8 cellular contexts compared by ENCODE assay signal in the genomic region with DNA sequence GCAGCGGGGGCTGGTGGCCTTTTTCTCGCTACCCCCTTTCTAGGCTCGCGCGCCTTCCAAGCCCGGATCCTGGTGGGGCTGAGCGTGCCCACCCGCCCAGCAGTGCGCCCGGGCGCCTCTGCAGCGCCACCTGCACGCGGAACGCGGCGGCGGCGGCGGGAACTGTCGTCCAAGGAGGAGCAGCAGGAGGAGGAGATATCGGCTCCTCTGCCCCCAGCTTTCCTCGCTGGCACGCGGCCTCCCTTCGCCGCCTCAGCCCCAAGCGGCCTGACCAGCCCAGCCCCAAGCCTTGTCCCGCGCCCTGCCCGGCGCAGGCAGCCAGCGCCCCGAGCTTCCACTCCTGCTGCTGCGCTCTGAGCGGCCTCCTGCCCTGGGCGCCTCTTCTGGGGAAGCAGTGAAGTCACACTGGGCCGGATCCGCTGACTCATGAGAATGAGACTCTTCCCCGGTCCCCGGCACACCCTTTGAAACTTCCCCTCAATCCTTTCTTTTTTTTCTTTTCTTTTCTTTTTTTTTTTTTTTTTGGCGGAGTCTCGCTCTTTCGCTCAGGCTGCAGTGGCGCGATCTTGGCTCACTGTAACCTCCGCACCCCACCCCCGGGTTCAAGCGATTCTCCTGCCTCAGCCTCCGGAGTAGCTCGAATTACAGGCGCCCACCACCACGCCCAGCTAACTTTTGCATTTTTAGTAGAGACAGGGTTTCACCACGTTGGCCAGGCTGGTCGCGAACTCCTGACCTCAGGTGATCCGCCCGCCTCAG. TPM values are rescaled to one million over a fixed set of nuclear protein-coding genes. Genes with fewer than 3 reads are reported as not detected.
DNase-seq lines count a peak whose midpoint lies in the region; ATAC-seq, FAIRE-seq and TF ChIP-seq lines count a peak whose summit lies in the region.

No MANE protein-coding gene starts in this region.

- TF ChIP-seq RAD21 in HepG2 (CRISPR knock-in tag; IDR thresholded peaks at IDR 0.05): peak; percentile 74

- peak; percentile 79 for TF ChIP-seq CTCF in HepG2 (CRISPR knock-in tag; IDR thresholded peaks at IDR 0.05)

- H3K27ac ChIP-seq in HepG2 (ENCODE audit: extremely low read length, insufficient read depth, low read length): no peak overlapping the region

- no TSS peak for BruUV-seq in HepG2 (replicated peaks; lab: Mats Ljungman, UMichigan)

- no peaks in the 10 kb centered on the region for H3K9me3 ChIP-seq in HepG2 (ENCODE audit: low read length)

- peaks cover 16% of the 10 kb centered on the region for H3K27me3 ChIP-seq in H7 (ENCODE audit: control insufficient read depth, insufficient read depth, low read length)
- no peaks in the 10 kb centered on the region for H3K27me3 ChIP-seq in HepG2 (ENCODE audit: control insufficient read depth in 1 of 2, insufficient read depth in 2 of 2, low read length in 2 of 2)

- no peak for TF ChIP-seq POLR2A in HepG2 (IDR thresholded peaks at IDR 0.05; ENCODE audit: insufficient read depth in 1 of 2, low read depth in 2 of 2, low read length in 2 of 2)

- TF ChIP-seq EP300 in HepG2 (IDR thresholded peaks at IDR 0.05; ENCODE audit: low read depth in 2 of 2, low read length in 2 of 2) (no peak), HepG2 (CRISPR knock-in tag; IDR thresholded peaks at IDR 0.05; ENCODE audit: borderline replicate concordance) (no peak)

- H3K9ac ChIP-seq in HepG2 (ENCODE audit: insufficient read depth, low read depth, low read length): no peak overlapping the region

- H2AFZ ChIP-seq in HepG2 (ENCODE audit: low read length): no peak overlapping the region

- in situ Hi-C loops in G401 (cut with HindIII; ENCODE audit: low sequenced_read_pairs) (no loop called here), HepG2 (cut with HindIII; ENCODE audit: extremely low pct_ligation_motif_present, low pct_unique_long_range_greater_than_20kb) (no loop called here)

- CTCF ChIA-PET in HepG2 (lab: Yijun Ruan, JAX; ENCODE audit: low intra/inter-chr PET ratio, low total read pairs): interaction anchor here (0.9 to 1.9 kb wide), 5 partner anchors 29 to 70 kb away, joined by 3 to 6 read pairs (median 5); no protein-coding TSS in a partner anchor

- no peak for FAIRE-seq in HepG2 (lab: Jason Lieb, UNC)

- peak overlapping the region; percentile 65 for H3K4me2 ChIP-seq in HepG2 (ENCODE audit: low read depth, low read length)

- H3K79me2 ChIP-seq in HepG2 (ENCODE audit: insufficient read depth, low read length): no peaks in the 10 kb centered on the region

- peaks cover 32% of the 10 kb centered on the region for H3K4me1 ChIP-seq in HepG2 (ENCODE audit: insufficient read depth, low read length)

- no peaks in the 10 kb centered on the region; the same call in 1 of the 2 replicates for H3K36me3 ChIP-seq in H7 (replicated peaks; ENCODE audit: control insufficient read depth, insufficient read depth, low read length)
- H3K36me3 ChIP-seq in HepG2 (replicated peaks in 1 of 2; ENCODE audit: control insufficient read depth in 1 of 2, insufficient read depth in 2 of 2, low read length in 2 of 2): no peaks in the 10 kb centered on the region

- POLR2A ChIA-PET in HepG2 (lab: Yijun Ruan, JAX): interaction anchor here (0.7 kb wide), 1 partner anchor 45 kb away, joined by 3 read pairs; a partner anchor contains a TSS

- ATAC-seq in HepG2: peak; percentile 87

- H4K20me1 ChIP-seq in HepG2 (ENCODE audit: insufficient read depth, low read length): no peaks in the 10 kb centered on the region

- WGBS in HepG2 (ENCODE audit: low lambda C conversion rate): 73% methylated on average over 22 of the region's 58 CpGs

- H3K4me3 ChIP-seq in H7 (ENCODE audit: insufficient read depth, low read depth, low read length): peak overlapping the region; percentile 58
- peak overlapping the region; percentile 26 to 70 (median 49); a peak in 5 of 6 replicates for H3K4me3 ChIP-seq in HepG2 (replicated peaks in 1 of 3; ENCODE audit: insufficient read depth in 1 of 3, low read depth in 2 of 3, low read length in 3 of 3)

- intact Hi-C loops in HepG2 (cut with micrococcal nuclease; ENCODE audit: unreplicated experiment): loop anchor here (1.0 kb wide), 1 partner anchor 42 kb away; no protein-coding TSS in a partner anchor

- peak; percentile 40 for DNase-seq in G401 (ENCODE audit: low spot score)
- DNase-seq in H7: peak; percentile 96
- peak; percentile 58 for DNase-seq in MV-4-11 (lab: John Stamatoyannopoulos, UW)
- peak; percentile 75 for DNase-seq in activated CD4-positive, alpha-beta T cell treated with anti-CD3 and anti-CD28 coated beads for 48 hours
- DNase-seq in dermis blood vessel endothelial cell: peak; percentile 75
- peak; percentile 33 for DNase-seq in HepG2 (ENCODE audit: low spot score)
- DNase-seq in stimulated activated CD4-positive, alpha-beta T cell treated with anti-CD3 and anti-CD28 coated beads, Interleukin-4, amount 100 ng/mL, for 1 hour: peak; percentile 69
- no peak for DNase-seq in GOT3 (lab: John Stamatoyannopoulos, UW)

RNA-seq across cellular contexts. Expression of a gene that starts 10.6 kb away (rescaled TPM):
- total RNA-seq in G401 (2014; rRNA removed; shearing (Covaris generic)): 8.4 and 16.1 TPM in 2 replicates
- total RNA-seq in H7 (2014; rRNA removed; shearing (Covaris generic)): 3.7 and 4.3 TPM in 2 replicates
- total RNA-seq in dermis blood vessel endothelial cell: 16.2 and 29.2 TPM in 2 replicates
- 1.3 and 1.5 TPM in 2 replicates for total RNA-seq in HepG2 (2016; rRNA removed; fragmentation: Illumina TruSeq; extraction: Trizol)
- total RNA-seq in HepG2 (2016; cell fraction: cytosol; rRNA removed; fragmentation: Illumina TruSeq; extraction: Trizol; ENCODE audit: low read depth): 0.35 and 1.0 TPM in 2 replicates
- 1.3 and 1.4 TPM in 2 replicates for total RNA-seq in HepG2 (2016; cell fraction: insoluble cytoplasmic fraction; rRNA removed; fragmentation: Illumina TruSeq; extraction: Trizol)
- total RNA-seq in HepG2 (2016; cell fraction: membrane; rRNA removed; fragmentation: Illumina TruSeq; extraction: Trizol): 1.5 and 2.0 TPM in 2 replicates
- 1.0 and 1.5 TPM in 2 replicates for total RNA-seq in HepG2 (2016; cell fraction: nucleus; rRNA removed; fragmentation: Illumina TruSeq; extraction: Trizol)
- polyA plus RNA-seq in HepG2 (2011; rRNA removed): 2.6 and 3.2 TPM in 2 replicates
- 2.6 and 2.7 TPM in 2 replicates for polyA plus RNA-seq in HepG2 (2011; cell fraction: cytosol; rRNA removed)
- 2.5 and 2.8 TPM in 2 replicates for polyA plus RNA-seq in HepG2 (2011; cell fraction: nucleus; rRNA removed)
- 3.9 and 4.2 TPM in 2 replicates for polyA plus RNA-seq in HepG2 (2012)
- polyA plus RNA-seq in HepG2 (2016; cell fraction: cytosol; fragmentation: Illumina TruSeq; extraction: Trizol; ENCODE audit: low read depth): 0.44 and 0.53 TPM in 2 replicates
- polyA plus RNA-seq in HepG2 (2016; cell fraction: insoluble cytoplasmic fraction; fragmentation: Illumina TruSeq; extraction: Trizol; ENCODE audit: low read depth): 1.6 and 1.9 TPM in 2 replicates
- polyA plus RNA-seq in HepG2 (2016; cell fraction: membrane; fragmentation: Illumina TruSeq; extraction: Trizol; ENCODE audit: low read depth): 1.7 and 2.0 TPM in 2 replicates
- 1.9 and 2.0 TPM in 2 replicates for polyA plus RNA-seq in HepG2 (2016; cell fraction: nucleus; fragmentation: Illumina TruSeq; extraction: Trizol; ENCODE audit: insufficient read depth, low read depth)
- 10.0 and 60.2 TPM in 2 replicates for polyA minus RNA-seq in HepG2 (2011; rRNA and poly(A)+ RNA removed; ENCODE audit: low replicate concordance)
- 3.6 and 4.7 TPM in 2 replicates for polyA minus RNA-seq in HepG2 (2011; cell fraction: cytosol; rRNA and poly(A)+ RNA removed)
- 1.4 and 1.6 TPM in 2 replicates for polyA minus RNA-seq in HepG2 (2011; cell fraction: nucleus; rRNA and poly(A)+ RNA removed)

RNA-seq across cellular contexts. Expression of a gene that starts 44.7 kb away (rescaled TPM):
- 51.6 and 95.5 TPM in 2 replicates for total RNA-seq in G401 (2014; rRNA removed; shearing (Covaris generic))
- 59.4 and 65.7 TPM in 2 replicates for total RNA-seq in H7 (2014; rRNA removed; shearing (Covaris generic))
- total RNA-seq in dermis blood vessel endothelial cell (14.0 and 26.6 TPM in 2 replicates), HepG2 (2016; rRNA removed; fragmentation: Illumina TruSeq; extraction: Trizol) (46.9 and 69.3 TPM in 2 replicates)
- total RNA-seq in HepG2 (2016; cell fraction: cytosol; rRNA removed; fragmentation: Illumina TruSeq; extraction: Trizol; ENCODE audit: low read depth): 12.3 and 17.1 TPM in 2 replicates
- total RNA-seq in HepG2 (2016; cell fraction: insoluble cytoplasmic fraction; rRNA removed; fragmentation: Illumina TruSeq; extraction: Trizol): 48.7 and 65.5 TPM in 2 replicates
- 23.7 and 29.4 TPM in 2 replicates for total RNA-seq in HepG2 (2016; cell fraction: membrane; rRNA removed; fragmentation: Illumina TruSeq; extraction: Trizol)
- total RNA-seq in HepG2 (2016; cell fraction: nucleus; rRNA removed; fragmentation: Illumina TruSeq; extraction: Trizol): 47.2 and 56.1 TPM in 2 replicates
- 35.0 and 42.8 TPM in 2 replicates for polyA plus RNA-seq in HepG2 (2011; rRNA removed)
- 37.1 and 44.4 TPM in 2 replicates for polyA plus RNA-seq in HepG2 (2011; cell fraction: cytosol; rRNA removed)
- polyA plus RNA-seq in HepG2 (2011; cell fraction: nucleus; rRNA removed): 11.8 and 14.9 TPM in 2 replicates
- polyA plus RNA-seq in HepG2 (2012): 35.1 and 40.3 TPM in 2 replicates
- polyA plus RNA-seq in HepG2 (2016; cell fraction: cytosol; fragmentation: Illumina TruSeq; extraction: Trizol; ENCODE audit: low read depth): 24.7 and 26.6 TPM in 2 replicates
- 85.8 and 88.7 TPM in 2 replicates for polyA plus RNA-seq in HepG2 (2016; cell fraction: insoluble cytoplasmic fraction; fragmentation: Illumina TruSeq; extraction: Trizol; ENCODE audit: low read depth)
- polyA plus RNA-seq in HepG2 (2016; cell fraction: membrane; fragmentation: Illumina TruSeq; extraction: Trizol; ENCODE audit: low read depth): 26.3 and 31.8 TPM in 2 replicates
- polyA plus RNA-seq in HepG2 (2016; cell fraction: nucleus; fragmentation: Illumina TruSeq; extraction: Trizol; ENCODE audit: insufficient read depth, low read depth): 67.7 and 76.4 TPM in 2 replicates
- polyA minus RNA-seq in HepG2 (2011; rRNA and poly(A)+ RNA removed; ENCODE audit: low replicate concordance): 13.9 and 27.6 TPM in 2 replicates
- polyA minus RNA-seq in HepG2 (2011; cell fraction: cytosol; rRNA and poly(A)+ RNA removed): 21.3 and 25.6 TPM in 2 replicates
- 11.3 and 13.1 TPM in 2 replicates for polyA minus RNA-seq in HepG2 (2011; cell fraction: nucleus; rRNA and poly(A)+ RNA removed)

RNA-seq across cellular contexts. Expression of a gene that starts 50.8 kb away (rescaled TPM):
- not detected in 2 replicates for total RNA-seq in G401 (2014; rRNA removed; shearing (Covaris generic))
- 0.81 TPM in 1 of 2 replicates, not detected in the other for total RNA-seq in H7 (2014; rRNA removed; shearing (Covaris generic))
- total RNA-seq in dermis blood vessel endothelial cell (0.17 and 0.42 TPM in 2 replicates), HepG2 (2016; rRNA removed; fragmentation: Illumina TruSeq; extraction: Trizol) (not detected in 2 replicates)
- not detected in 2 replicates for total RNA-seq in HepG2 (2016; cell fraction: cytosol; rRNA removed; fragmentation: Illumina TruSeq; extraction: Trizol; ENCODE audit: low read depth)
- not detected in 2 replicates for total RNA-seq in HepG2 (2016; cell fraction: insoluble cytoplasmic fraction; rRNA removed; fragmentation: Illumina TruSeq; extraction: Trizol)
- total RNA-seq in HepG2 (2016; cell fraction: membrane; rRNA removed; fragmentation: Illumina TruSeq; extraction: Trizol): not detected in 2 replicates
- total RNA-seq in HepG2 (2016; cell fraction: nucleus; rRNA removed; fragmentation: Illumina TruSeq; extraction: Trizol): not detected in 2 replicates
- 0.18 and 0.26 TPM in 2 replicates for polyA plus RNA-seq in HepG2 (2011; rRNA removed)
- polyA plus RNA-seq in HepG2 (2011; cell fraction: cytosol; rRNA removed): 0.24 and 0.42 TPM in 2 replicates
- 0.26 TPM in 1 of 2 replicates, not detected in the other for polyA plus RNA-seq in HepG2 (2011; cell fraction: nucleus; rRNA removed)
- not detected in 2 replicates for polyA plus RNA-seq in HepG2 (2012)
- polyA plus RNA-seq in HepG2 (2016; cell fraction: cytosol; fragmentation: Illumina TruSeq; extraction: Trizol; ENCODE audit: low read depth): not detected in 2 replicates
- polyA plus RNA-seq in HepG2 (2016; cell fraction: insoluble cytoplasmic fraction; fragmentation: Illumina TruSeq; extraction: Trizol; ENCODE audit: low read depth): not detected in 2 replicates
- polyA plus RNA-seq in HepG2 (2016; cell fraction: membrane; fragmentation: Illumina TruSeq; extraction: Trizol; ENCODE audit: low read depth): not detected in 2 replicates
- not detected in 2 replicates for polyA plus RNA-seq in HepG2 (2016; cell fraction: nucleus; fragmentation: Illumina TruSeq; extraction: Trizol; ENCODE audit: insufficient read depth, low read depth)
- not detected in 2 replicates for polyA minus RNA-seq in HepG2 (2011; rRNA and poly(A)+ RNA removed; ENCODE audit: low replicate concordance)
- not detected in 2 replicates for polyA minus RNA-seq in HepG2 (2011; cell fraction: cytosol; rRNA and poly(A)+ RNA removed)
- polyA minus RNA-seq in HepG2 (2011; cell fraction: nucleus; rRNA and poly(A)+ RNA removed): 0.39 TPM in 1 of 2 replicates, not detected in the other
